7 cellular contexts compared by ENCODE assay signal in genomic region chr15:73897441-73898261, GRCh38. TPM values are rescaled to one million over a fixed set of nuclear protein-coding genes. Genes with fewer than 3 reads are reported as not detected.
A peak's percentile ranks its signal among the peaks of the same experiment; 100 is the strongest.
DNase-seq lines count a peak whose midpoint lies in the region; ATAC-seq and TF ChIP-seq lines count a peak whose summit lies in the region.

No MANE protein-coding gene starts in this region.

- no peak overlapping the region for H3K4me3 ChIP-seq in mesodermal cell (ENCODE audit: extremely low read depth, insufficient read depth, low read length, poor library complexity, severe bottlenecking)

- H3K9me3 ChIP-seq in mesodermal cell (ENCODE audit: control insufficient read depth, low read length), result no peaks in the 10 kb centered on the region

- no peak overlapping the region for H3K4me3 Mint-ChIP-seq in activated CD4-positive, alpha-beta T cell treated with anti-CD3 and anti-CD28 coated beads for 36 hours

- CTCF ChIA-PET in activated CD4-positive, alpha-beta T cell treated with anti-CD3 and anti-CD28 coated beads for 36 hours (lab: Charles Lee), result interaction anchor here (0.6 to 3.7 kb wide), 12 partner anchors 10 to 121 kb away, joined by 3 to 24 read pairs (median 4); no protein-coding TSS in a partner anchor

- peak; percentile 95 for TF ChIP-seq CTCF in GM12873 (IDR thresholded peaks at IDR 0.05; ENCODE audit: insufficient read depth, low read depth, low read length, missing control alignments)

- H3K27ac Mint-ChIP-seq in activated CD4-positive, alpha-beta T cell treated with anti-CD3 and anti-CD28 coated beads for 36 hours, result no peak overlapping the region

- WGBS in mesodermal cell (ENCODE audit: insufficient coverage in 2 of 2), 2 experiments, result 83 to 91% methylated on average over 9 to 11 of the region's 15 CpGs

- DNase-seq in NCI-H1048 (lab: John Stamatoyannopoulos, UW) (peak; percentile 19), ecto neural progenitor cell (ENCODE audit: low spot score) (peak; percentile 70), stromal cell of bone marrow (ENCODE audit: low read depth) (peak; percentile 87), NCI-H2227 treated with DMSO at 0.1 percent for 48 hours (lab: John Stamatoyannopoulos, UW) (no peak)
- peak; percentile 85 for DNase-seq in activated CD4-positive, alpha-beta T cell treated with anti-CD3 and anti-CD28 coated beads for 36 hours

- no peaks in the 10 kb centered on the region for H3K36me3 ChIP-seq in mesodermal cell (ENCODE audit: control insufficient read depth, insufficient read depth, low read length)

- H3K27me3 Mint-ChIP-seq in activated CD4-positive, alpha-beta T cell treated with anti-CD3 and anti-CD28 coated beads for 36 hours, result no peaks in the 10 kb centered on the region

- peak overlapping the region; percentile 86 for H3K27ac ChIP-seq in mesodermal cell (ENCODE audit: low read depth, low read length, severe bottlenecking)

- POLR2A ChIA-PET in activated CD4-positive, alpha-beta T cell treated with anti-CD3 and anti-CD28 coated beads for 36 hours (lab: Charles Lee), result no interaction called here

- intact Hi-C loops in activated CD4-positive, alpha-beta T cell treated with anti-CD3 and anti-CD28 coated beads for 36 hours (cut with DNase I, micrococcal nuclease), result loop anchor here in 1 of 2 experiments (1.0 kb wide), 3 partner anchors 11 to 67 kb away; no protein-coding TSS in a partner anchor

- no peaks in the 10 kb centered on the region for H3K9me3 Mint-ChIP-seq in activated CD4-positive, alpha-beta T cell treated with anti-CD3 and anti-CD28 coated beads for 36 hours (ENCODE audit: low read depth)

- H3K4me1 ChIP-seq in mesodermal cell (ENCODE audit: control insufficient read depth, insufficient read depth, low read length, poor library complexity, severe bottlenecking), result peaks cover 15% of the 10 kb centered on the region

- no peaks in the 10 kb centered on the region for H3K36me3 Mint-ChIP-seq in activated CD4-positive, alpha-beta T cell treated with anti-CD3 and anti-CD28 coated beads for 36 hours (ENCODE audit: low read depth)

- no peaks in the 10 kb centered on the region for H3K4me1 Mint-ChIP-seq in activated CD4-positive, alpha-beta T cell treated with anti-CD3 and anti-CD28 coated beads for 36 hours

- peak; percentile 95 for ATAC-seq in activated CD4-positive, alpha-beta T cell treated with anti-CD3 and anti-CD28 coated beads for 36 hours

RNA-seq across cellular contexts. Expression of gene TBC1D21, which starts 24.3 kb away (rescaled TPM):
- total RNA-seq in activated CD4-positive, alpha-beta T cell treated with anti-CD3 and anti-CD28 coated beads for 36 hours, result not detected
- not detected for polyA plus RNA-seq in mesodermal cell (2013, experiment 1 of 2)
- not detected for polyA plus RNA-seq in mesodermal cell (2013, experiment 2 of 2)

RNA-seq across cellular contexts. Expression of gene LOXL1, which starts 28.6 kb away (rescaled TPM):
- total RNA-seq in activated CD4-positive, alpha-beta T cell treated with anti-CD3 and anti-CD28 coated beads for 36 hours, result 1 to 10 TPM; 1.9 to 2.5 TPM
- 126 TPM for polyA plus RNA-seq in mesodermal cell (2013, experiment 1 of 2)
- polyA plus RNA-seq in mesodermal cell (2013, experiment 2 of 2), result 114 TPM
